In the genomic region with DNA sequence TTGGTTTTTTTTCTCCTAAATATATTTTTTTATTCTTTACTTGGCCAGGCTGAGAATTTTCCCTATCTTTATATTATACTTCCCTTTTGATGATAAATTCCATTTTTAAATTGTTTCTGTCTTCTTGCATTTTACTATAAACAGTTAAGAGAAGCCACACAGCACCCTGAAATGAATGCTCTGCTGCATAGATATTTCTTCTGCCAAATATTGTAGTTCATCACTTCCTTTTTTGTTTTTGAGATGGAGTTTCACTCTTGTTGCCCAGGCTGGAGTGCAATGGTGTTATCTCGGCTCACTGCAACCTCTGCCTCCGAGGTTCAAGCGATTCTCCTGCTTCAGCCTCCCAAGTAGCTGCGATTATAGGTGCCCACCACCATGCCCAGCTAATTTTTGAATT, we compare ENCODE assay signal across 22 cellular contexts. TPM values are rescaled to one million over a fixed set of nuclear protein-coding genes. Genes with fewer than 3 reads are reported as not detected.
DNase-seq lines count a peak whose midpoint lies in the region; ATAC-seq and TF ChIP-seq lines count a peak whose summit lies in the region.
"Had no signal": no experiment of that assay in that cellular context is flagged by ENCODE, and none has a peak within 500 bp of the region (broad histone marks: within the 10 kb centered on the region; RNA-seq: fewer than 3 reads in every experiment).

No MANE protein-coding gene starts in this region.

- no peaks in the 10 kb centered on the region for H4K20me1 ChIP-seq in OCI-LY3 (ENCODE audit: insufficient read depth, low read length)

- H3K27ac ChIP-seq in OCI-LY3 (ENCODE audit: low read length): no peak overlapping the region
- peak overlapping the region; percentile 30 for H3K27ac ChIP-seq in subcutaneous abdominal adipose tissue (ENCODE audit: low read depth, low read length)
- H3K27ac ChIP-seq in tibial nerve: peak overlapping the region in 2 of 4 donors; percentile 7 to 43
- H3K27ac ChIP-seq: 22Rv1, parathyroid adenoma had no signal

- H3K4me2 ChIP-seq in OCI-LY3 (ENCODE audit: low read length): peak overlapping the region; percentile 19; the same call in 1 of the 2 replicates

- H3K27me3 ChIP-seq in OCI-LY3 (ENCODE audit: low read depth, low read length) (no peaks in the 10 kb centered on the region), subcutaneous abdominal adipose tissue (ENCODE audit: control insufficient read depth in 5 of 5, insufficient read depth in 4 of 5, low read length in 5 of 5) (no peaks in the 10 kb centered on the region), tibial nerve (no peaks in the 10 kb centered on the region)

- H3K4me3 ChIP-seq in OCI-LY3 (ENCODE audit: low read length) (no peak overlapping the region), subcutaneous abdominal adipose tissue (ENCODE audit: low read depth in 1 of 5, low read length in 5 of 5) (no peak overlapping the region), tibial nerve (no peak overlapping the region)

- no peaks in the 10 kb centered on the region for H3K9me3 Mint-ChIP-seq in stimulated activated naive CD8-positive, alpha-beta T cell treated with anti-CD3 and anti-CD28 coated beads, Interleukin-15, amount 100 ng/mL, for 72 hours
- H3K9me3 Mint-ChIP-seq: activated CD8-positive, alpha-beta T cell treated with anti-CD3 and anti-CD28 coated beads for 36 hours; activated naive CD4-positive, alpha-beta T cell treated with anti-CD3 and anti-CD28 coated beads, Interleukin-2, amount 50 U/mL, for 72 hours; activated T-cell treated with anti-CD3 and anti-CD28 coated beads, Interleukin-2, amount 50 U/mL, for 24 hours; naive thymus-derived CD8-positive, alpha-beta T cell; T-helper 1 cell treated with Interleukin-12 subunit alpha and Interleukin-12 subunit beta and Interleukin-4 antibody, amounts not matched to agents 30 μg/mL and 1 μg/mL, for 36 hours had no signal

- no peak for TF ChIP-seq POLR2A in tibial nerve (IDR thresholded peaks at IDR 0.05)

- H3K4me1 Mint-ChIP-seq in stimulated activated naive CD8-positive, alpha-beta T cell treated with anti-CD3 and anti-CD28 coated beads, Interleukin-15, amount 100 ng/mL, for 72 hours: no peaks in the 10 kb centered on the region
- H3K4me1 Mint-ChIP-seq: WTC11 had no signal

- TF ChIP-seq CTCF in OCI-LY3 (IDR thresholded peaks at IDR 0.05; ENCODE audit: low read depth, low read length) (no peak), tibial nerve (IDR thresholded peaks at IDR 0.05) (no peak)

- H3K27ac Mint-ChIP-seq in stimulated activated naive CD8-positive, alpha-beta T cell treated with anti-CD3 and anti-CD28 coated beads, Interleukin-15, amount 100 ng/mL, for 72 hours: no peak overlapping the region
- H3K27ac Mint-ChIP-seq: activated CD8-positive, alpha-beta T cell treated with anti-CD3 and anti-CD28 coated beads for 36 hours; activated naive CD4-positive, alpha-beta T cell treated with anti-CD3 and anti-CD28 coated beads, Interleukin-2, amount 50 U/mL, for 72 hours; activated T-cell treated with anti-CD3 and anti-CD28 coated beads, Interleukin-2, amount 50 U/mL, for 24 hours; T-helper 1 cell treated with Interleukin-12 subunit alpha and Interleukin-12 subunit beta and Interleukin-4 antibody, amounts not matched to agents 30 μg/mL and 1 μg/mL, for 36 hours; WTC11 had no signal

- TF ChIP-seq EP300 in tibial nerve (IDR thresholded peaks at IDR 0.05): no peak

- WGBS in tibial nerve, 2 donors: 85 to 87% methylated on average over 4 of the region's 4 CpGs

- no peak overlapping the region for H3K4me3 Mint-ChIP-seq in stimulated activated naive CD8-positive, alpha-beta T cell treated with anti-CD3 and anti-CD28 coated beads, Interleukin-15, amount 100 ng/mL, for 72 hours
- H3K4me3 Mint-ChIP-seq: activated CD8-positive, alpha-beta T cell treated with anti-CD3 and anti-CD28 coated beads for 36 hours; activated T-cell treated with anti-CD3 and anti-CD28 coated beads, Interleukin-2, amount 50 U/mL, for 24 hours; naive thymus-derived CD8-positive, alpha-beta T cell; T-helper 1 cell treated with Interleukin-12 subunit alpha and Interleukin-12 subunit beta and Interleukin-4 antibody, amounts not matched to agents 30 μg/mL and 1 μg/mL, for 36 hours; WTC11 had no signal

- H3K9ac ChIP-seq in OCI-LY3 (ENCODE audit: low read length) (no peak overlapping the region), subcutaneous abdominal adipose tissue (ENCODE audit: low read length in 5 of 5) (no peak overlapping the region)
- H3K9ac ChIP-seq: parathyroid adenoma had no signal

- H2AFZ ChIP-seq in OCI-LY3 (ENCODE audit: low read depth, low read length): no peak overlapping the region
- H2AFZ ChIP-seq: parathyroid adenoma had no signal

- no peaks in the 10 kb centered on the region for H3K79me2 ChIP-seq in OCI-LY3 (ENCODE audit: low read length)
- H3K79me2 ChIP-seq: parathyroid adenoma had no signal

- H3K4me1 ChIP-seq in OCI-LY3 (ENCODE audit: low read length) (peaks cover 15% of the 10 kb centered on the region), subcutaneous abdominal adipose tissue (ENCODE audit: control insufficient read depth in 5 of 5, insufficient read depth in 5 of 5, low read length in 5 of 5) (peaks cover 0 to 13% (median 5%) of the 10 kb centered on the region in 5 donors), tibial nerve (no peaks in the 10 kb centered on the region)
- H3K4me1 ChIP-seq: parathyroid adenoma had no signal

- no peaks in the 10 kb centered on the region for H3K27me3 Mint-ChIP-seq in stimulated activated naive CD8-positive, alpha-beta T cell treated with anti-CD3 and anti-CD28 coated beads, Interleukin-15, amount 100 ng/mL, for 72 hours
- H3K27me3 Mint-ChIP-seq: activated CD8-positive, alpha-beta T cell treated with anti-CD3 and anti-CD28 coated beads for 36 hours; activated T-cell treated with anti-CD3 and anti-CD28 coated beads, Interleukin-2, amount 50 U/mL, for 24 hours; naive thymus-derived CD8-positive, alpha-beta T cell had no signal

- DNase-seq in SIG-M5 treated with dmso at 0.1 percent for 504 hours (lab: John Stamatoyannopoulos, UW; ENCODE audit: unreplicated experiment) (peak; percentile 34), SIG-M5 (lab: John Stamatoyannopoulos, UW) (no peak), tibial nerve (ENCODE audit: low spot score in 2 of 2) (no peak)
- no peak for DNase-seq in stimulated activated naive CD8-positive, alpha-beta T cell treated with anti-CD3 and anti-CD28 coated beads, Interleukin-15, amount 100 ng/mL, for 72 hours
- DNase-seq: activated CD8-positive, alpha-beta T cell treated with anti-CD3 and anti-CD28 coated beads for 36 hours; activated T-cell treated with anti-CD3 and anti-CD28 coated beads, Interleukin-2, amount 50 U/mL, for 24 hours; GDM1; naive thymus-derived CD8-positive, alpha-beta T cell; NCI-H1694; NCI-H345; Right ventricle myocardium superior; stimulated activated CD4-positive, alpha-beta T cell treated with anti-CD3 and anti-CD28 coated beads, Interleukin-2, amount 100 ng/mL, for 48 hours had no signal

- no peaks in the 10 kb centered on the region for H3K9me3 ChIP-seq in OCI-LY3 (ENCODE audit: insufficient read depth, low read length)
- no peaks in the 10 kb centered on the region for H3K9me3 ChIP-seq in subcutaneous abdominal adipose tissue (ENCODE audit: control insufficient read depth in 5 of 5, low read length in 5 of 5)
- no peaks in the 10 kb centered on the region for H3K9me3 ChIP-seq in tibial nerve

- H3K36me3 ChIP-seq in OCI-LY3 (replicated peaks; ENCODE audit: low read depth, low read length) (no peaks in the 10 kb centered on the region), subcutaneous abdominal adipose tissue (ENCODE audit: control insufficient read depth in 5 of 5, insufficient read depth in 5 of 5, low read length in 5 of 5) (no peaks in the 10 kb centered on the region), tibial nerve (no peaks in the 10 kb centered on the region)

- ATAC-seq in HG03159 (IDR thresholded peaks at IDR 0.05; ENCODE audit: unreplicated experiment) (peak; percentile 68), HG03457 (IDR thresholded peaks at IDR 0.05; ENCODE audit: unreplicated experiment) (no peak)
- no peak for ATAC-seq in stimulated activated naive CD8-positive, alpha-beta T cell treated with anti-CD3 and anti-CD28 coated beads, Interleukin-15, amount 100 ng/mL, for 72 hours
- ATAC-seq: activated CD8-positive, alpha-beta T cell treated with anti-CD3 and anti-CD28 coated beads for 36 hours; activated naive CD4-positive, alpha-beta T cell treated with anti-CD3 and anti-CD28 coated beads, Interleukin-2, amount 50 U/mL, for 72 hours; HCT116; naive thymus-derived CD8-positive, alpha-beta T cell; WTC11 had no signal

RNA-seq across cellular contexts. Expression of gene INIP, which starts 8.5 kb away (rescaled TPM):
- 10 to 100 TPM; 18.4 to 28.5 (median 24.9) TPM for total RNA-seq in tibial nerve

RNA-seq across cellular contexts. Expression of gene SNX30, which starts 24.1 kb away (rescaled TPM):
- 10 to 100 TPM; 14.9 to 25.3 (median 17.0) TPM for total RNA-seq in tibial nerve
